ENCODE assay signal across 9 cellular contexts in the genomic region with DNA sequence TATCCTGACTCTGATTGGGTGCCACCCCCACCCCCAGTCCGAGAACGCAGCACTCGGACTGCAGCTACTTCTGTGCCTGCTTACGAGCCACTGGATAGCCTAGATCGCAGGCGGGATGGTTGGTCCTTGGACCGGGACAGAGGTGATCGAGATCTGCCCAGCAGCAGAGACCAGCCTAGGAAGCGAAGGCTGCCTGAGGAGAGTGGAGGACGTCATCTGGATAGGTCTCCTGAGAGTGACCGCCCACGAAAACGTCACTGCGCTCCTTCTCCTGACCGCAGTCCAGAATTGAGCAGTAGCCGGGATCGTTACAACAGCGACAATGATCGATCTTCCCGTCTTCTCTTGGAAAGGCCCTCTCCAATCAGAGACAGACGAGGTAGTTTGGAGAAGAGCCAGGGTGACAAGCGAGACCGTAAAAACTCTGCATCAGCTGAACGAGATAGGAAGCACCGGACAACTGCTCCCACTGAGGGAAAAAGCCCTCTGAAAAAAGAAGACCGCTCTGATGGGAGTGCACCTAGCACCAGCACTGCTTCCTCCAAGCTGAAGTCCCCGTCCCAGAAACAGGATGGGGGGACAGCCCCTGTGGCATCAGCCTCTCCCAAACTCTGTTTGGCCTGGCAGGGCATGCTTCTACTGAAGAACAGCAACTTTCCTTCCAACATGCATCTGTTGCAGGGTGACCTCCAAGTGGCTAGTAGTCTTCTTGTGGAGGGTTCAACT. TPM values are rescaled to one million over a fixed set of nuclear protein-coding genes. Genes with fewer than 3 reads are reported as not detected.
DNase-seq lines count a peak whose midpoint lies in the region; ATAC-seq, FAIRE-seq and TF ChIP-seq lines count a peak whose summit lies in the region.
"Had no signal": no experiment of that assay in that cellular context is flagged by ENCODE, and none has a peak within 500 bp of the region (broad histone marks: within the 10 kb centered on the region; RNA-seq: fewer than 3 reads in every experiment).

No MANE protein-coding gene starts in this region.

- H3K56ac ChIP-seq in H1 (replicated peaks; ENCODE audit: insufficient read length, low read depth, low read length) = no peak overlapping the region

- H3K4me2 ChIP-seq in H1 (ENCODE audit: insufficient read depth in 1 of 2, low read depth in 2 of 2, low read length in 2 of 2) = peak overlapping the region; percentile 80 to 81

- H3K27ac Mint-ChIP-seq in osteocyte (ENCODE audit: unreplicated experiment) = no peak overlapping the region
- H3K27ac Mint-ChIP-seq: activated T-cell treated with anti-CD3 and anti-CD28 coated beads, Interleukin-2, amount 50 U/mL, for 24 hours had no signal

- TF ChIP-seq RAD21 in H1 (IDR thresholded peaks at IDR 0.05 in 1 of 2, conservative IDR thresholded peaks at IDR 0.05 in 1 of 2; ENCODE audit: low read depth in 2 of 2, low read length in 2 of 2) = no peak

- H3K4ac ChIP-seq in H1 (replicated peaks; ENCODE audit: insufficient read length, low read depth, low read length) = no peak overlapping the region

- H3K36me3 Mint-ChIP-seq in osteocyte (ENCODE audit: unreplicated experiment) = peaks cover 35% of the 10 kb centered on the region

- no peak overlapping the region for H2BK15ac ChIP-seq in H1 (ENCODE audit: low read length)

- peak overlapping the region in 1 of 4 experiments; percentile 38; a peak in 3 of 7 replicates for H3K9ac ChIP-seq in H1 (replicated peaks in 1 of 4; ENCODE audit: extremely low read depth in 1 of 4, low read depth in 3 of 4, low read length in 3 of 4)

- H3K18ac ChIP-seq in H1 (ENCODE audit: extremely low read depth, low read length) = no peak overlapping the region

- H3K79me2 ChIP-seq in H1 (ENCODE audit: control insufficient read depth in 1 of 2, insufficient read depth in 2 of 2, low read length in 2 of 2) = peaks cover 38 to 69% of the 10 kb centered on the region in 2 experiments

- no peak overlapping the region for H2BK12ac ChIP-seq in H1 (ENCODE audit: low read depth, low read length)

- TF ChIP-seq POLR2A in NB4 (IDR thresholded peaks at IDR 0.05; ENCODE audit: extremely low read depth, insufficient read length) (no peak), H1 (IDR thresholded peaks at IDR 0.05; ENCODE audit: control extremely low read depth in 1 of 2, low read depth in 2 of 2, low read length in 2 of 2) (peak in 1 of 2 experiments; percentile 33; a peak in 1 of 3 replicates)

- no peak overlapping the region for H2BK120ac ChIP-seq in H1 (replicated peaks; ENCODE audit: low read depth, low read length)

- H3K23me2 ChIP-seq in H1 (ENCODE audit: low read depth, low read length) = peaks cover 6% of the 10 kb centered on the region; the same call in 1 of the 2 replicates

- H3K4me1 Mint-ChIP-seq in osteocyte (ENCODE audit: unreplicated experiment) = peaks cover 67% of the 10 kb centered on the region

- DNase-seq in SIG-M5 treated with dmso at 0.1 percent for 504 hours (lab: John Stamatoyannopoulos, UW; ENCODE audit: unreplicated experiment) (peak; percentile 47), SIG-M5 (lab: John Stamatoyannopoulos, UW) (no peak), NB4 (ENCODE audit: low read depth) (no peak), H1 (ENCODE audit: low read depth in 1 of 2, low spot score in 2 of 2) (no peak), osteocyte (ENCODE audit: extremely low spot score, unreplicated experiment) (no peak), midbrain (lab: John Stamatoyannopoulos, UW) (no peak), NCI-H69 (lab: John Stamatoyannopoulos, UW) (no peak)
- DNase-seq: activated T-cell treated with anti-CD3 and anti-CD28 coated beads, Interleukin-2, amount 50 U/mL, for 24 hours had no signal

- no peak for FAIRE-seq in H1 (lab: Jason Lieb, UNC)

- H3K27ac ChIP-seq in H1 (ENCODE audit: low read depth, low read length) = no peak overlapping the region

- no peak overlapping the region for H3K14ac ChIP-seq in H1 (ENCODE audit: insufficient read length)

- H2AK5ac ChIP-seq in H1 (ENCODE audit: low read depth, low read length) = no peak overlapping the region

- H4K20me1 ChIP-seq in H1 (replicated peaks in 1 of 2; ENCODE audit: control insufficient read depth in 1 of 2, insufficient read depth in 2 of 2, low read length in 2 of 2) = peaks cover 28 to 35% of the 10 kb centered on the region in 2 experiments

- H3K4me3 ChIP-seq in NB4 (ENCODE audit: low read depth, low read length) (peak overlapping the region; percentile 81), H1 (ENCODE audit: extremely low read depth in 1 of 4, insufficient read depth in 2 of 4, low read depth in 3 of 4, low read length in 4 of 4) (peak overlapping the region; percentile 23 to 97 (median 94); a peak in 6 of 8 replicates)

- no peaks in the 10 kb centered on the region for H3K9me3 Mint-ChIP-seq in osteocyte (ENCODE audit: unreplicated experiment)
- H3K9me3 Mint-ChIP-seq: activated T-cell treated with anti-CD3 and anti-CD28 coated beads, Interleukin-2, amount 50 U/mL, for 24 hours had no signal

- 94% methylated on average over 24 of the region's 27 CpGs; no CpG with 5 or more reads in 1 of the 2 experiments for WGBS in H1 (ENCODE audit: extremely low coverage in 1 of 2, insufficient coverage in 1 of 2, insufficient read length in 1 of 2, insufficient replicate concordance in 2 of 2, low coverage in 1 of 2, low lambda C conversion rate in 2 of 2, missing lambda C conversion rate in 1 of 2), 2 experiments

- H3K27me3 Mint-ChIP-seq in osteocyte (ENCODE audit: unreplicated experiment) = no peaks in the 10 kb centered on the region
- H3K27me3 Mint-ChIP-seq: activated T-cell treated with anti-CD3 and anti-CD28 coated beads, Interleukin-2, amount 50 U/mL, for 24 hours had no signal

- H2BK5ac ChIP-seq in H1 (ENCODE audit: low read depth, low read length) = no peak overlapping the region

- peaks cover 1 to 18% (median 16%) of the 10 kb centered on the region in 4 experiments for H3K4me1 ChIP-seq in H1 (replicated peaks in 1 of 4; ENCODE audit: control insufficient read depth in 3 of 4, insufficient read depth in 4 of 4, low read length in 3 of 4)

- no peak for TF ChIP-seq EP300 in H1 (IDR thresholded peaks at IDR 0.05; ENCODE audit: borderline replicate concordance in 1 of 2, low read depth in 2 of 2, low read length in 2 of 2)

- no peak overlapping the region for H4K5ac ChIP-seq in H1 (ENCODE audit: insufficient read length, low read depth, low read length)

- H3K36me3 ChIP-seq in H1 (ENCODE audit: control insufficient read depth in 2 of 4, insufficient read depth in 4 of 4, low read length in 3 of 4) = peaks cover 0 to 53% (median 10%) of the 10 kb centered on the region in 4 experiments; a peak in 6 of 8 replicates

- TF ChIP-seq CTCF in NB4 (IDR thresholded peaks at IDR 0.05; ENCODE audit: low read depth, low read length) (no peak), H1 (IDR thresholded peaks at IDR 0.05; ENCODE audit: control extremely low read depth in 1 of 3, insufficient read depth in 1 of 3, low read depth in 1 of 3, low read length in 3 of 3) (no peak), osteocyte (IDR thresholded peaks at IDR 0.05) (no peak)

- POLR2A ChIA-PET in H1 (lab: Charles Lee; ENCODE audit: partially characterized antibody) = interaction anchor here (0.8 to 6.2 kb wide), 10 partner anchors 7 to 797 kb away, joined by 3 to 47 read pairs (median 4); a partner anchor contains a TSS

- CTCF ChIA-PET in H1 (lab: Charles Lee; ENCODE audit: partially characterized antibody) = interaction anchor here (0.6 to 11.4 kb wide), 12 partner anchors 8 to 253 kb away, joined by 3 to 146 read pairs (median 4); a partner anchor contains a TSS

- no peak for ATAC-seq in GM19035 (IDR thresholded peaks at IDR 0.05; ENCODE audit: unreplicated experiment)

- peak overlapping the region; percentile 28 for H4K8ac ChIP-seq in H1 (ENCODE audit: extremely low read depth, insufficient read depth, low read length)

- H3K27me3 ChIP-seq in H1 (replicated peaks in 1 of 4; ENCODE audit: control insufficient read depth in 3 of 4, extremely low read depth in 1 of 4, insufficient read depth in 3 of 4, low read length in 3 of 4) = no peaks in the 10 kb centered on the region

- H3K79me1 ChIP-seq in H1 (ENCODE audit: low read depth, low read length) = peaks cover 8% of the 10 kb centered on the region

- H2BK20ac ChIP-seq in H1 (ENCODE audit: low read length) = no peak overlapping the region

- H2AFZ ChIP-seq in H1 (ENCODE audit: low read length) = no peak overlapping the region

- no peaks in the 10 kb centered on the region for H3K9me3 ChIP-seq in H1 (ENCODE audit: insufficient read depth in 2 of 2, low read depth in 1 of 2, low read length in 1 of 2)

- H3K23ac ChIP-seq in H1 (ENCODE audit: insufficient read length) = no peak overlapping the region

- peak overlapping the region; percentile 36 for H3K4me3 Mint-ChIP-seq in osteocyte (ENCODE audit: unreplicated experiment)
- H3K4me3 Mint-ChIP-seq: activated T-cell treated with anti-CD3 and anti-CD28 coated beads, Interleukin-2, amount 50 U/mL, for 24 hours had no signal

- no peak overlapping the region for H4K91ac ChIP-seq in H1 (replicated peaks; ENCODE audit: insufficient read length, low read length)

TF ChIP-seq in H1, 55 proteins besides CTCF, POLR2A, EP300 and RAD21:
- peak; percentile 36; the same call in 1 of the 2 replicates for TF ChIP-seq POLR2AphosphoS5 (IDR thresholded peaks at IDR 0.05; ENCODE audit: low read depth, low read length)
- TF ChIP-seq NANOG (IDR thresholded peaks at IDR 0.05; ENCODE audit: insufficient read depth, low read depth, low read length, poor library complexity, severe bottlenecking) = no peak
TF ChIP-seq in H1: peak in this region for 1.

RNA-seq across cellular contexts. Expression of a gene that starts 2.1 kb away (rescaled TPM):
- 41.2 and 44.9 TPM in 2 replicates for total RNA-seq in H1 (2021; fragmentation: NEBNext Ultra II Directional; extraction: Animal tissue kit (Norgen Biotek cat#: 25700))
- polyA plus RNA-seq in H1 (2011; rRNA removed) = 13.5 and 18.6 TPM in 2 replicates
- polyA plus RNA-seq in H1 (2011; cell fraction: cytosol; rRNA removed) = 20.8 TPM
- polyA plus RNA-seq in H1 (2011; cell fraction: nucleus; rRNA removed) = 41.3 TPM
- 12.9 to 13.8 TPM (median 13.6 TPM) in 4 replicates for polyA plus RNA-seq in H1 (2012, experiment 1 of 2)
- 3.3 TPM for polyA plus RNA-seq in H1 (2012, experiment 2 of 2)
- 16.4 TPM for polyA plus RNA-seq in H1 (2013, experiment 1 of 2)
- 14.4 TPM for polyA plus RNA-seq in H1 (2013, experiment 2 of 2)
- 149 and 165 TPM in 2 replicates for polyA minus RNA-seq in H1 (2011; rRNA and poly(A)+ RNA removed)
- polyA minus RNA-seq in H1 (2011; cell fraction: cytosol; rRNA and poly(A)+ RNA removed) = 52.1 TPM
- polyA minus RNA-seq in H1 (2011; cell fraction: nucleus; rRNA and poly(A)+ RNA removed) = 184 TPM
- total RNA-seq in osteocyte = 26.3 and 27.8 TPM in 2 replicates

RNA-seq across cellular contexts. Expression of a gene that starts 49.5 kb away (rescaled TPM):
- 0.33 and 0.43 TPM in 2 replicates for total RNA-seq in H1 (2021; fragmentation: NEBNext Ultra II Directional; extraction: Animal tissue kit (Norgen Biotek cat#: 25700))
- polyA plus RNA-seq in H1 (2011; rRNA removed) = 0.20 and 0.30 TPM in 2 replicates
- 0.21 TPM for polyA plus RNA-seq in H1 (2011; cell fraction: cytosol; rRNA removed)
- polyA plus RNA-seq in H1 (2011; cell fraction: nucleus; rRNA removed) = 0.13 TPM
- polyA plus RNA-seq in H1 (2012, experiment 1 of 2) = 0.26 to 0.43 TPM (median 0.33 TPM) in 4 replicates
- 0.20 TPM for polyA plus RNA-seq in H1 (2012, experiment 2 of 2)
- 0.39 TPM for polyA plus RNA-seq in H1 (2013, experiment 1 of 2)
- 0.59 TPM for polyA plus RNA-seq in H1 (2013, experiment 2 of 2)
- polyA minus RNA-seq in H1 (2011; rRNA and poly(A)+ RNA removed) = 0.22 and 0.44 TPM in 2 replicates
- polyA minus RNA-seq in H1 (2011; cell fraction: cytosol; rRNA and poly(A)+ RNA removed) = not detected
- polyA minus RNA-seq in H1 (2011; cell fraction: nucleus; rRNA and poly(A)+ RNA removed) = 1.5 TPM
- total RNA-seq in osteocyte = 25.8 and 26.3 TPM in 2 replicates

Comparison
In these comparisons a context has a peak if more than half of its experiments do, and no peak if none do; other contexts are left out.
1. RNA of a gene that starts 49.5 kb away (total RNA-seq): 25.8 to 26.3 TPM in osteocyte; 0.33 to 0.43 TPM in H1; every median in the first group is over 10 times any median in the second.